ENCODE assay signal across 22 cellular contexts in genomic region chr13:98158172-98158907, GRCh38. TPM values are rescaled to one million over a fixed set of nuclear protein-coding genes. Genes with fewer than 3 reads are reported as not detected.
DNase-seq lines count a peak whose midpoint lies in the region; ATAC-seq and TF ChIP-seq lines count a peak whose summit lies in the region.
"Had no signal": no experiment of that assay in that cellular context is flagged by ENCODE, and none has a peak within 500 bp of the region (broad histone marks: within the 10 kb centered on the region; RNA-seq: fewer than 3 reads in every experiment).

No MANE protein-coding gene starts in this region.

- H3K9me3 ChIP-seq in heart left ventricle: no peaks in the 10 kb centered on the region
- no peaks in the 10 kb centered on the region for H3K9me3 ChIP-seq in SK-N-MC (ENCODE audit: low read depth, low read length)
- no peaks in the 10 kb centered on the region for H3K9me3 ChIP-seq in right lobe of liver
- H3K9me3 ChIP-seq in testis: no peaks in the 10 kb centered on the region

- DNase-seq in heart left ventricle (peak in 3 of 5 donors; percentile 22 to 46 (median 31)), cardiac septum (ENCODE audit: low spot score) (no peak), SK-N-MC (ENCODE audit: low read depth, low spot score) (no peak), right lobe of liver (no peak), testis (peak; percentile 51), NCI-H510A (lab: John Stamatoyannopoulos, UW) (no peak), A172 (ENCODE audit: low spot score) (no peak)
- DNase-seq: CD8-positive, alpha-beta T cell; GDM1; IMR-90; Kasumi-1; NCI-H1105; NCI-H1694 treated with DMSO at 0.1 percent for 48 hours; NCI-H2107; NCI-H226; NCI-H526; OCI-M1 had no signal

- intact Hi-C loops in heart left ventricle (cut with DNase I) (no loop called here), cardiac septum (cut with DNase I) (no loop called here), right lobe of liver (cut with DNase I) (no loop called here), testis (cut with DNase I; ENCODE audit: low total_unique reads) (no loop called here)

- H3K4me1 ChIP-seq in heart left ventricle (peaks cover 0 to 21% (median 0%) of the 10 kb centered on the region in 12 donors), right lobe of liver (peaks cover 0 to 38% (median 6%) of the 10 kb centered on the region in 4 donors), testis (no peaks in the 10 kb centered on the region)

- TF ChIP-seq POLR2A in heart left ventricle (IDR thresholded peaks at IDR 0.05) (no peak), right lobe of liver (IDR thresholded peaks at IDR 0.05) (no peak), testis (IDR thresholded peaks at IDR 0.05) (no peak)

- H3K27ac ChIP-seq in heart left ventricle: no peak overlapping the region
- peak overlapping the region; percentile 10; the same call in 1 of the 2 replicates for H3K27ac ChIP-seq in SK-N-MC
- no peak overlapping the region for H3K27ac ChIP-seq in right lobe of liver
- H3K27ac ChIP-seq in testis: no peak overlapping the region
- H3K27ac ChIP-seq: BLaER1 had no signal

- 83 to 86% (median 86%) methylated on average over 5 of the region's 5 CpGs for WGBS in heart left ventricle, 4 donors
- WGBS in right lobe of liver (ENCODE audit: insufficient coverage, low coverage, low lambda C conversion rate, missing lambda C conversion rate): 86% methylated on average over 5 of the region's 5 CpGs
- 75 to 77% methylated on average over 5 of the region's 5 CpGs for WGBS in testis, 2 donors

- H3K27me3 ChIP-seq in heart left ventricle: no peaks in the 10 kb centered on the region
- H3K27me3 ChIP-seq in right lobe of liver: no peaks in the 10 kb centered on the region
- no peaks in the 10 kb centered on the region for H3K27me3 ChIP-seq in testis
- H3K27me3 ChIP-seq: BLaER1 had no signal

- H3K9ac ChIP-seq in SK-N-MC (ENCODE audit: insufficient read length): no peak overlapping the region
- H3K9ac ChIP-seq: BLaER1 had no signal

- H3K4me3 ChIP-seq in heart left ventricle: no peak overlapping the region
- H3K4me3 ChIP-seq in SK-N-MC: no peak overlapping the region
- H3K4me3 ChIP-seq in right lobe of liver: no peak overlapping the region
- no peak overlapping the region for H3K4me3 ChIP-seq in testis
- H3K4me3 ChIP-seq: BLaER1, GM12878, GM23338 had no signal

- TF ChIP-seq CTCF in heart left ventricle (IDR thresholded peaks at IDR 0.05): no peak
- TF ChIP-seq CTCF in right lobe of liver (IDR thresholded peaks at IDR 0.05): no peak
- TF ChIP-seq CTCF in testis (IDR thresholded peaks at IDR 0.05): no peak

- no peak for ATAC-seq in heart left ventricle
- peak in 3 of 4 donors; percentile 10 to 60 (median 19) for ATAC-seq in right lobe of liver
- no peak for ATAC-seq in GM18519 (IDR thresholded peaks at IDR 0.05; ENCODE audit: low FRiP score, unreplicated experiment)
- ATAC-seq: CD8-positive, alpha-beta T cell; GM12878; GM23338 had no signal

- H3K36me3 ChIP-seq in heart left ventricle (no peaks in the 10 kb centered on the region), SK-N-MC (ENCODE audit: insufficient read depth, low read length) (peaks cover 18% of the 10 kb centered on the region), right lobe of liver (peaks cover 0 to 3% (median 0%) of the 10 kb centered on the region in 4 donors), testis (ENCODE audit: low read depth, missing control alignments) (no peaks in the 10 kb centered on the region)

RNA-seq across cellular contexts. Expression of gene FARP1, which starts 15.4 kb away (rescaled TPM):
- total RNA-seq in heart left ventricle: 10 to 100 TPM in 8 of 9 donors, 1 to 10 TPM in 1; 9.4 to 51.8 (median 28.0) TPM
- polyA plus RNA-seq in heart left ventricle: 10 to 100 TPM in 1 of 2 donors, 1 to 10 TPM in 1; 7.7 to 18.4 TPM
- total RNA-seq in cardiac septum: 71.3 TPM
- 100 to 1,000 TPM in 1 of 6 experiments, 10 to 100 TPM in 5; 44.9 to 104 (median 80.0) TPM for total RNA-seq in right lobe of liver
- total RNA-seq in testis: 10 to 100 TPM; 54.0 to 69.1 TPM
- 130 TPM for polyA plus RNA-seq in testis (ENCODE audit: insufficient read depth, low read depth, low replicate concordance)
- total RNA-seq in A172 (2014; rRNA removed; shearing (Covaris generic)): 16.4 and 18.2 TPM in 2 replicates

RNA-seq across cellular contexts. Expression of gene RNF113B, which starts 18.7 kb away (rescaled TPM):
- total RNA-seq in heart left ventricle (not detected), cardiac septum (not detected), right lobe of liver (not detected), testis (10 to 100 TPM; 33.6 to 41.5 TPM)
- polyA plus RNA-seq in heart left ventricle (not detected), testis (ENCODE audit: insufficient read depth, low read depth, low replicate concordance) (117 TPM)
- not detected in 2 replicates for total RNA-seq in A172 (2014; rRNA removed; shearing (Covaris generic))
- total RNA-seq: CD8-positive, alpha-beta T cell; GM12878; GM23338; IMR-90; RPMI7951 had no signal
- polyA plus RNA-seq: GM12878, IMR-90 had no signal

Comparison
In these comparisons a context has a peak if more than half of its experiments do, and no peak if none do; other contexts are left out.
1. DNase-seq: peak in heart left ventricle (3 of 5) and testis (single experiment); none in cardiac septum (single experiment), SK-N-MC (single experiment), right lobe of liver (0 of 3), NCI-H510A (single experiment) and A172 (single experiment).
2. ATAC-seq: peak in right lobe of liver (3 of 4); none in heart left ventricle (0 of 4) and GM18519 (single experiment).
3. RNA of gene RNF113B, which starts 18.7 kb away (total RNA-seq): 33.6 to 41.5 TPM in testis; not detected in heart left ventricle, not detected in cardiac septum (single experiment), not detected in right lobe of liver and not detected in A172; every median in the first group is over 10 times any median in the second.